ENCODE assay signal across 35 cellular contexts in genomic region chr18:27585602-27586173, GRCh38.
DNase-seq lines count a peak whose midpoint lies in the region; ATAC-seq, FAIRE-seq and TF ChIP-seq lines count a peak whose summit lies in the region.
"Had no signal": no experiment of that assay in that cellular context is flagged by ENCODE, and none has a peak within 500 bp of the region (broad histone marks: within the 10 kb centered on the region; RNA-seq: fewer than 3 reads in every experiment).

No MANE protein-coding gene starts in this region.

- CTCF ChIA-PET in A549 (lab: Yijun Ruan, JAX): no interaction called here

- 24% methylated on average over 10 of the region's 10 CpGs for WGBS in A549 (ENCODE audit: missing lambda C conversion rate)
- WGBS in psoas muscle, 3 donors: 28 to 50% (median 33%) methylated on average over 10 of the region's 10 CpGs
- 69 to 76% methylated on average over 7 to 10 of the region's 10 CpGs for WGBS in endodermal cell (ENCODE audit: insufficient coverage in 1 of 2, insufficient read length in 1 of 2), 2 experiments

- POLR2A ChIA-PET in A549 (lab: Yijun Ruan, JAX): no interaction called here

- no peak overlapping the region for H3K27ac ChIP-seq in A549
- H3K27ac ChIP-seq in psoas muscle: peak overlapping the region; percentile 71
- H3K27ac ChIP-seq in endodermal cell (ENCODE audit: low read depth, low read length): no peak overlapping the region
- H3K27ac ChIP-seq in left lung: no peak overlapping the region
- H3K27ac ChIP-seq: neutrophil, sigmoid colon, SJCRH30 had no signal

- peaks cover 7% of the 10 kb centered on the region for H3K4me1 Mint-ChIP-seq in endodermal cell
- H3K4me1 Mint-ChIP-seq in activated T-cell treated with anti-CD3 and anti-CD28 coated beads, Interleukin-2, amount 50 U/mL, for 4 hours (ENCODE audit: low read depth): no peaks in the 10 kb centered on the region
- H3K4me1 Mint-ChIP-seq: activated CD4-positive, alpha-beta T cell treated with anti-CD3 and anti-CD28 coated beads, Interleukin-2, amount 10 ng/mL, durations not matched to agents 24 days and 14 days; immature natural killer cell; stimulated activated memory B cell treated with anti-CD40 and anti-IgM and Interleukin-4, amounts not matched to agents 10 μg/mL and 1 μg/mL and 100 μg/mL, for 72 hours had no signal

- intact Hi-C loops in psoas muscle (cut with DNase I) (no loop called here), left lung (cut with DNase I) (no loop called here)

- H3K9me3 Mint-ChIP-seq in endodermal cell: peaks cover 22% of the 10 kb centered on the region
- peaks cover 6% of the 10 kb centered on the region for H3K9me3 Mint-ChIP-seq in activated T-cell treated with anti-CD3 and anti-CD28 coated beads, Interleukin-2, amount 50 U/mL, for 4 hours
- H3K9me3 Mint-ChIP-seq: activated CD4-positive, alpha-beta T cell treated with anti-CD3 and anti-CD28 coated beads, Interleukin-2, amount 10 ng/mL, durations not matched to agents 24 days and 14 days had no signal

- no peak for TF ChIP-seq EP300 in A549 (IDR thresholded peaks at IDR 0.05)

- no peak for TF ChIP-seq POLR2A in A549 (IDR thresholded peaks at IDR 0.05; ENCODE audit: low read length)

- H3K9ac ChIP-seq in endodermal cell (ENCODE audit: extremely low read depth, low read length, poor library complexity, severe bottlenecking): no peak overlapping the region

- H3K36me3 ChIP-seq in psoas muscle (ENCODE audit: insufficient read depth in 1 of 2, low read depth in 1 of 2) (no peaks in the 10 kb centered on the region), endodermal cell (ENCODE audit: control insufficient read depth, insufficient read depth, low read length) (no peaks in the 10 kb centered on the region), left lung (no peaks in the 10 kb centered on the region)
- H3K36me3 ChIP-seq: neutrophil, sigmoid colon, SJCRH30 had no signal

- no peak for TF ChIP-seq RAD21 in A549 (conservative IDR thresholded peaks at IDR 0.05 in 1 of 2, IDR thresholded peaks at IDR 0.05 in 1 of 2)

- ATAC-seq in A549 (no peak), psoas muscle (peak in 3 of 4 donors; percentile 68 to 78 (median 69)), left lung (no peak)
- no peak for ATAC-seq in activated T-cell treated with anti-CD3 and anti-CD28 coated beads, Interleukin-2, amount 50 U/mL, for 4 hours
- ATAC-seq: left cardiac atrium; stimulated activated memory B cell treated with anti-CD40 and anti-IgM and Interleukin-4, amounts not matched to agents 10 μg/mL and 1 μg/mL and 100 μg/mL, for 72 hours had no signal

- H3K4me2 ChIP-seq in A549: peak overlapping the region; percentile 21; the same call in 1 of the 3 replicates

- H3K4me3 Mint-ChIP-seq in endodermal cell: no peak overlapping the region
- H3K4me3 Mint-ChIP-seq in activated T-cell treated with anti-CD3 and anti-CD28 coated beads, Interleukin-2, amount 50 U/mL, for 4 hours: no peak overlapping the region
- H3K4me3 Mint-ChIP-seq: activated CD4-positive, alpha-beta T cell treated with anti-CD3 and anti-CD28 coated beads, Interleukin-2, amount 10 ng/mL, durations not matched to agents 24 days and 14 days; activated naive CD8-positive, alpha-beta T cell; CD4-positive, alpha-beta T cell; HFFc6; immature natural killer cell; stimulated activated memory B cell treated with anti-CD40 and anti-IgM and Interleukin-4, amounts not matched to agents 10 μg/mL and 1 μg/mL and 100 μg/mL, for 72 hours had no signal

- DNase-seq in A549 (ENCODE audit: low read depth in 1 of 2, low spot score in 1 of 2): no peak
- DNase-seq in NCI-H146 (lab: John Stamatoyannopoulos, UW): peak; percentile 44
- peak; percentile 59 for DNase-seq in left kidney (ENCODE audit: low read depth, low spot score)
- no peak for DNase-seq in psoas muscle
- DNase-seq in endodermal cell: no peak
- no peak for DNase-seq in activated T-cell treated with anti-CD3 and anti-CD28 coated beads, Interleukin-2, amount 50 U/mL, for 4 hours
- no peak for DNase-seq in left lung
- DNase-seq in amygdala (lab: John Stamatoyannopoulos, UW): no peak
- DNase-seq: activated CD4-positive, alpha-beta T cell treated with anti-CD3 and anti-CD28 coated beads, Interleukin-2, amount 10 ng/mL, durations not matched to agents 24 days and 14 days; activated CD8-positive, alpha-beta memory T cell treated with anti-CD3 and anti-CD28 coated beads for 24 hours; activated T-cell treated with anti-CD3 and anti-CD28 coated beads for 4 hours; AML-193; aorta; CD4-positive, alpha-beta T cell; effector CD4-positive, alpha-beta T cell; GOT3; HFFc6; immature natural killer cell; KBM-7; left cardiac atrium; NCI-H1105; NCI-H2029; NCI-H774; RPMI8226; sigmoid colon; SJCRH30; stimulated activated CD4-positive, alpha-beta T cell treated with anti-CD3 and anti-CD28 coated beads, Interleukin-15, amount 100 ng/mL, for 24 hours; substantia nigra; SW 1271 had no signal

- H3K9me3 ChIP-seq in A549 (no peaks in the 10 kb centered on the region), psoas muscle (peaks cover 22% of the 10 kb centered on the region), endodermal cell (ENCODE audit: control insufficient read depth, low read length) (peaks cover 16% of the 10 kb centered on the region), left lung (peaks cover 0 to 14% of the 10 kb centered on the region in 2 donors)
- H3K9me3 ChIP-seq: neutrophil, SJCRH30 had no signal

- H3K27me3 ChIP-seq in psoas muscle (ENCODE audit: insufficient read depth in 3 of 3, low read length in 2 of 3) (no peaks in the 10 kb centered on the region), endodermal cell (ENCODE audit: control insufficient read depth, insufficient read depth, low read length, poor library complexity, severe bottlenecking) (no peaks in the 10 kb centered on the region), left lung (no peaks in the 10 kb centered on the region)
- H3K27me3 ChIP-seq: neutrophil, sigmoid colon, SJCRH30 had no signal

- H3K4me1 ChIP-seq in A549 (no peaks in the 10 kb centered on the region), psoas muscle (peaks cover 15% of the 10 kb centered on the region), endodermal cell (ENCODE audit: control insufficient read depth, insufficient read depth, low read length) (no peaks in the 10 kb centered on the region), left lung (no peaks in the 10 kb centered on the region)
- H3K4me1 ChIP-seq: sigmoid colon, SJCRH30 had no signal

- no peak for TF ChIP-seq CTCF in A549 (IDR thresholded peaks at IDR 0.05)
- TF ChIP-seq CTCF in psoas muscle (IDR thresholded peaks at IDR 0.05): no peak
- no peak for TF ChIP-seq CTCF in endodermal cell (conservative IDR thresholded peaks at IDR 0.05)
- TF ChIP-seq CTCF in left lung (IDR thresholded peaks at IDR 0.05): no peak

- peaks cover 8% of the 10 kb centered on the region for H3K36me3 Mint-ChIP-seq in endodermal cell (ENCODE audit: low read depth)
- H3K36me3 Mint-ChIP-seq in activated T-cell treated with anti-CD3 and anti-CD28 coated beads, Interleukin-2, amount 50 U/mL, for 4 hours (ENCODE audit: insufficient read depth): no peaks in the 10 kb centered on the region
- H3K36me3 Mint-ChIP-seq: activated naive CD8-positive, alpha-beta T cell; immature natural killer cell; stimulated activated memory B cell treated with anti-CD40 and anti-IgM and Interleukin-4, amounts not matched to agents 10 μg/mL and 1 μg/mL and 100 μg/mL, for 72 hours had no signal

- no peaks in the 10 kb centered on the region for H3K27me3 Mint-ChIP-seq in endodermal cell (ENCODE audit: insufficient read depth)
- H3K27me3 Mint-ChIP-seq in activated T-cell treated with anti-CD3 and anti-CD28 coated beads, Interleukin-2, amount 50 U/mL, for 4 hours (ENCODE audit: low read depth): no peaks in the 10 kb centered on the region
- H3K27me3 Mint-ChIP-seq: activated CD4-positive, alpha-beta T cell treated with anti-CD3 and anti-CD28 coated beads, Interleukin-2, amount 10 ng/mL, durations not matched to agents 24 days and 14 days; activated naive CD8-positive, alpha-beta T cell; CD4-positive, alpha-beta T cell; stimulated activated memory B cell treated with anti-CD40 and anti-IgM and Interleukin-4, amounts not matched to agents 10 μg/mL and 1 μg/mL and 100 μg/mL, for 72 hours had no signal

- H3K4me3 ChIP-seq in A549 (no peak overlapping the region), psoas muscle (peak overlapping the region; percentile 47), endodermal cell (ENCODE audit: low read length) (no peak overlapping the region), left lung (no peak overlapping the region)
- H3K4me3 ChIP-seq: sigmoid colon, SJCRH30 had no signal

- no peak overlapping the region for H3K27ac Mint-ChIP-seq in endodermal cell
- H3K27ac Mint-ChIP-seq: activated CD4-positive, alpha-beta T cell treated with anti-CD3 and anti-CD28 coated beads, Interleukin-2, amount 10 ng/mL, durations not matched to agents 24 days and 14 days; activated naive CD8-positive, alpha-beta T cell; CD4-positive, alpha-beta T cell; HFFc6; immature natural killer cell; stimulated activated memory B cell treated with anti-CD40 and anti-IgM and Interleukin-4, amounts not matched to agents 10 μg/mL and 1 μg/mL and 100 μg/mL, for 72 hours had no signal

- no peak for FAIRE-seq in A549 (lab: Jason Lieb, UNC)
- FAIRE-seq: bronchial epithelial cell, colon, GM18507 had no signal

TF ChIP-seq in A549, 52 proteins besides CTCF, POLR2A, EP300 and RAD21:
- TF ChIP-seq CHD4 (IDR thresholded peaks at IDR 0.05; ENCODE audit: borderline replicate concordance) (no peak), HOXB13 (CRISPR knock-in tag; IDR thresholded peaks at IDR 0.05; ENCODE audit: low read depth) (no peak), TFCP2L1 (CRISPR knock-in tag; IDR thresholded peaks at IDR 0.05) (no peak), CBX8 (IDR thresholded peaks at IDR 0.05) (no peak), RNF2 (IDR thresholded peaks at IDR 0.05; ENCODE audit: borderline replicate concordance, low read depth) (no peak), MYC (IDR thresholded peaks at IDR 0.05; ENCODE audit: borderline replicate concordance, low read length) (no peak)

Comparison
In these comparisons a context has a peak if more than half of its experiments do, and no peak if none do; other contexts are left out.
1. ATAC-seq: peak in psoas muscle (3 of 4); none in A549 (0 of 2), activated T-cell treated with anti-CD3 and anti-CD28 coated beads, Interleukin-2, amount 50 U/mL, for 4 hours (0 of 2) and left lung (single experiment).
2. DNase-seq: peak in NCI-H146 (single experiment) and left kidney (single experiment); none in A549 (0 of 2), psoas muscle (0 of 2), endodermal cell (single experiment), activated T-cell treated with anti-CD3 and anti-CD28 coated beads, Interleukin-2, amount 50 U/mL, for 4 hours (single experiment), left lung (0 of 2) and amygdala (0 of 56).